9 cellular contexts compared by ENCODE assay signal in the genomic region with DNA sequence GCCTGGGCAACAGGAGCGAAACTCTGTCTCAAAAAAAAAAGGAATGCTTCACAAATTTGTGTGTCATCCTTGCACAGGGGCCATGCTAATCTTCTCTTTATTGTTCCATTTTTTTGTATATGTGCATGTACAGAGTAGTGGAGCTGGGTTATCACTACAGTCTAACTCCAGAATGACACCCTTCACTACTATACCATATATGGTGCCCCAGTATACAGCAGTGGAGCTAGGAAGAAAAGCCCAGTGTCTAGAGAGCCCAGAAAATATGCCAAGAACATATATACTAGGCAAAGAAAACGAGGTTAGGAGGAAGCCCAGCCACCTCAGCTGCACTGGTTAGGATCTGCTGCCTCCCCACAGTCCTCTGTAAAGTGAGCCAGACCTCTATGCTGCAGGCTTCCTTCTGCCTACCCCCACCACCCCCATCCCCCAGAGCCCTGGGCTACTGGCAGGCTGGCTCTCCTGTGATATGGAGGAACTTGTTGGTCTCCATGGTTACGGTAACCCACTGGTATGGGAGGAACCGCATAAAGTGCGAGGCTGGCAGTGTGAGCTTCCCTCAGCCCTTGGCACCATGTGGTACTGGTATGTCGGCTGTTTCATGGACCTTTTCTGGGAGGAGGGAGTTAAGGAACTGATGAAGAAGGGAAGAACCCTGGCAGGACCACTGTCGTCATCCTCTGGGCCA. TPM values are rescaled to one million over a fixed set of nuclear protein-coding genes. Genes with fewer than 3 reads are reported as not detected.
DNase-seq lines count a peak whose midpoint lies in the region; ATAC-seq, FAIRE-seq and TF ChIP-seq lines count a peak whose summit lies in the region.
"Had no signal": no experiment of that assay in that cellular context is flagged by ENCODE, and none has a peak within 500 bp of the region (broad histone marks: within the 10 kb centered on the region; RNA-seq: fewer than 3 reads in every experiment).

No MANE protein-coding gene starts in this region.

- DNase-seq in A673 (ENCODE audit: low spot score) (peak; percentile 35), HL-60 (ENCODE audit: low read depth in 1 of 2, low spot score in 1 of 2) (peak; percentile 77 to 97), islet precursor cell (peak; percentile 68), HTR-8/SVneo (ENCODE audit: insufficient read length, low spot score) (no peak), NK-92 (lab: John Stamatoyannopoulos, UW; ENCODE audit: unreplicated experiment) (no peak), inferior parietal cortex (ENCODE audit: extremely low spot score) (no peak)
- no peak for DNase-seq in activated naive CD8-positive, alpha-beta T cell treated with anti-CD3 and anti-CD28 coated beads, Interleukin-2, amount 10 ng/mL, durations not matched to agents 7 days and 5 days

- no TSS peak for BruUV-seq in A673 (replicated peaks; lab: Mats Ljungman, UMichigan)

- peak; percentile 20 for ATAC-seq in activated naive CD8-positive, alpha-beta T cell treated with anti-CD3 and anti-CD28 coated beads, Interleukin-2, amount 10 ng/mL, durations not matched to agents 7 days and 5 days (ENCODE audit: low read depth)
- ATAC-seq in GM18868 (IDR thresholded peaks at IDR 0.05; ENCODE audit: unreplicated experiment): no peak

- H3K27me3 Mint-ChIP-seq in activated naive CD8-positive, alpha-beta T cell treated with anti-CD3 and anti-CD28 coated beads, Interleukin-2, amount 10 ng/mL, durations not matched to agents 7 days and 5 days: no peaks in the 10 kb centered on the region

- peaks cover 15% of the 10 kb centered on the region for H3K36me3 Mint-ChIP-seq in activated naive CD8-positive, alpha-beta T cell treated with anti-CD3 and anti-CD28 coated beads, Interleukin-2, amount 10 ng/mL, durations not matched to agents 7 days and 5 days

- H3K4me3 ChIP-seq in A673 (ENCODE audit: low read depth, low read length, poor library complexity, severe bottlenecking): no peak overlapping the region
- H3K4me3 ChIP-seq in HL-60 (replicated peaks; ENCODE audit: insufficient read depth, low read length): no peak overlapping the region
- H3K4me3 ChIP-seq: breast epithelium had no signal

- peaks cover 8% of the 10 kb centered on the region for H3K4me1 ChIP-seq in A673 (ENCODE audit: insufficient read depth, low read length, poor library complexity, severe bottlenecking)

- intact Hi-C loops in A673 (cut with micrococcal nuclease; ENCODE audit: unreplicated experiment): no loop called here

- H3K36me3 ChIP-seq in A673 (ENCODE audit: insufficient read depth, low read length, poor library complexity, severe bottlenecking): no peaks in the 10 kb centered on the region
- H3K36me3 ChIP-seq: breast epithelium had no signal

- no peaks in the 10 kb centered on the region for H3K9me3 Mint-ChIP-seq in activated naive CD8-positive, alpha-beta T cell treated with anti-CD3 and anti-CD28 coated beads, Interleukin-2, amount 10 ng/mL, durations not matched to agents 7 days and 5 days

- no peak for TF ChIP-seq CTCF in A673 (conservative IDR thresholded peaks at IDR 0.05; ENCODE audit: low read depth, low read length)
- TF ChIP-seq CTCF in HL-60 (IDR thresholded peaks at IDR 0.05; ENCODE audit: insufficient read depth, low read length): no peak

- no peak overlapping the region for H3K4me3 Mint-ChIP-seq in activated naive CD8-positive, alpha-beta T cell treated with anti-CD3 and anti-CD28 coated beads, Interleukin-2, amount 10 ng/mL, durations not matched to agents 7 days and 5 days

- no peak overlapping the region for H3K27ac Mint-ChIP-seq in activated naive CD8-positive, alpha-beta T cell treated with anti-CD3 and anti-CD28 coated beads, Interleukin-2, amount 10 ng/mL, durations not matched to agents 7 days and 5 days

- no peaks in the 10 kb centered on the region for H3K9me3 ChIP-seq in A673 (ENCODE audit: low read depth, low read length, poor library complexity, severe bottlenecking)
- H3K9me3 ChIP-seq: breast epithelium had no signal

- CTCF ChIA-PET in A673 (lab: Charles Lee): no interaction called here

- no peaks in the 10 kb centered on the region for H3K27me3 ChIP-seq in A673 (replicated peaks; ENCODE audit: insufficient read depth, low read depth, low read length, poor library complexity)
- H3K27me3 ChIP-seq in HL-60 (ENCODE audit: insufficient read depth, poor library complexity, severe bottlenecking): no peaks in the 10 kb centered on the region
- H3K27me3 ChIP-seq: breast epithelium had no signal

- POLR2A ChIA-PET in A673 (lab: Charles Lee; ENCODE audit: low non-redundant PET): no interaction called here
- POLR2A ChIA-PET in activated naive CD8-positive, alpha-beta T cell treated with anti-CD3 and anti-CD28 coated beads, Interleukin-2, amount 10 ng/mL, durations not matched to agents 7 days and 5 days (lab: Charles Lee): interaction anchor here (0.7 to 0.8 kb wide), 2 partner anchors 23 to 44 kb away, joined by 3 read pairs; a partner anchor contains a TSS

- no peak for FAIRE-seq in HTR-8/SVneo (lab: Jason Lieb, UNC)

- H3K4me1 Mint-ChIP-seq in activated naive CD8-positive, alpha-beta T cell treated with anti-CD3 and anti-CD28 coated beads, Interleukin-2, amount 10 ng/mL, durations not matched to agents 7 days and 5 days: peaks cover 66% of the 10 kb centered on the region

- no peak overlapping the region for H3K27ac ChIP-seq in A673 (ENCODE audit: low read depth, low read length, poor library complexity, severe bottlenecking)
- H3K27ac ChIP-seq in HL-60 (replicated peaks): peak overlapping the region; percentile 58

RNA-seq across cellular contexts. Expression of a gene that starts 34.3 kb away (rescaled TPM):
- total RNA-seq in A673 (2021): 3.9 and 7.6 TPM in 2 replicates
- total RNA-seq in activated naive CD8-positive, alpha-beta T cell treated with anti-CD3 and anti-CD28 coated beads, Interleukin-2, amount 10 ng/mL, durations not matched to agents 7 days and 5 days: under 1 TPM; 0.58 to 0.74 TPM

RNA-seq across cellular contexts. Expression of a gene that starts 43.8 kb away (rescaled TPM):
- 54.9 and 61.7 TPM in 2 replicates for total RNA-seq in A673 (2021)
- total RNA-seq in activated naive CD8-positive, alpha-beta T cell treated with anti-CD3 and anti-CD28 coated beads, Interleukin-2, amount 10 ng/mL, durations not matched to agents 7 days and 5 days: 10 to 100 TPM; 60.6 to 62.3 TPM

RNA-seq across cellular contexts. Expression of a gene that starts 56.1 kb away (rescaled TPM):
- 44.8 and 51.2 TPM in 2 replicates for total RNA-seq in A673 (2021)
- 10 to 100 TPM; 39.1 to 39.7 TPM for total RNA-seq in activated naive CD8-positive, alpha-beta T cell treated with anti-CD3 and anti-CD28 coated beads, Interleukin-2, amount 10 ng/mL, durations not matched to agents 7 days and 5 days

Comparison
In these comparisons a context has a peak if more than half of its experiments do, and no peak if none do; other contexts are left out.
1. DNase-seq: peak in A673 (single experiment), HL-60 (2 of 2) and islet precursor cell (single experiment); none in activated naive CD8-positive, alpha-beta T cell treated with anti-CD3 and anti-CD28 coated beads, Interleukin-2, amount 10 ng/mL, durations not matched to agents 7 days and 5 days (single experiment), HTR-8/SVneo (single experiment), NK-92 (single experiment) and inferior parietal cortex (single experiment).